ENCODE assay signal across 8 cellular contexts in the genomic region with DNA sequence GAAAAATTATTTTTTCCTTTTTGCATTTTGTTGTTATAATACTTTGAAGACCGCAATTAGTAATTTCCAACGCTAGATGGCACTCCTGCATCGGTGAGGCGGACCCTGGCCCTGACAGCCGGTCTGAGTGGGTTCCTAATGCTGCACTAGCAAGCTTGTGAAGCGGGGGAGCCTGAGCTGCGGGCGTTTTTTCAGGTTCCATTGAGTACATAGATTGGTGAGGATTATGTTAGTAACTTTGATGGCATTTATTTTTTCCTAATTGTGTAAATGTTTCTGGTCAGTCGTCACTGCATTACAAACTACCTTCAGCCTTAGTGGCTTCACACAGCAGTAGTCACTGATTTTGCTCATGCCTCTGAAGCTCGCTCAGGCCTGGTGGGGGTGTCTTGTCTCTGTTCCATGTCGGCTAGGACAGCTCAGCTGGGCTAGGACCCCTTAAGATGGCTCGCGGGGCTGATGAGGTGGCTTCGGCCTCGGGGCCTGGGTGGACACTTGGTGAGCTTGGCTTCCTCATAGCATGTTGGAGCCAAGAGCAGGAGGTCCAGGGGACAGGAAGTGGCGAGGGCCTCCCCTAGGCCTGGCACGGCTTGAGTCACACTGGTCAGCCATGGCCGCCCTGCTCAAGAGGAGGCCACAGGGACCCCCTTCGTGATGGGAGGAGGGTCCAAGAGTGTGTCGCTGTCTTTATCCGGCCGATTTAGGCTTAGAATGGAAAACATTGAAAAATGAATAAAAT. TPM values are rescaled to one million over a fixed set of nuclear protein-coding genes. Genes with fewer than 3 reads are reported as not detected.
DNase-seq lines count a peak whose midpoint lies in the region; ATAC-seq and TF ChIP-seq lines count a peak whose summit lies in the region.

No MANE protein-coding gene starts in this region.

- no peaks in the 10 kb centered on the region for H3K27me3 ChIP-seq in BJ (ENCODE audit: control insufficient read depth, insufficient read depth, low read length)

- no peak overlapping the region for H3K4me3 Mint-ChIP-seq in activated CD8-positive, alpha-beta T cell treated with anti-CD3 and anti-CD28 coated beads, Interleukin-2, amount 10 ng/mL, durations not matched to agents 7 days and 5 days
- no peak overlapping the region for H3K4me3 Mint-ChIP-seq in endothelial cell (ENCODE audit: unreplicated experiment)

- no peak overlapping the region for H3K27ac Mint-ChIP-seq in activated CD8-positive, alpha-beta T cell treated with anti-CD3 and anti-CD28 coated beads, Interleukin-2, amount 10 ng/mL, durations not matched to agents 7 days and 5 days
- no peak overlapping the region for H3K27ac Mint-ChIP-seq in endothelial cell (ENCODE audit: unreplicated experiment)

- H3K27me3 Mint-ChIP-seq in activated CD8-positive, alpha-beta T cell treated with anti-CD3 and anti-CD28 coated beads, Interleukin-2, amount 10 ng/mL, durations not matched to agents 7 days and 5 days (ENCODE audit: low read depth) = no peaks in the 10 kb centered on the region
- peaks cover 4% of the 10 kb centered on the region for H3K27me3 Mint-ChIP-seq in endothelial cell (ENCODE audit: unreplicated experiment)

- peaks cover 18% of the 10 kb centered on the region for H3K36me3 ChIP-seq in BJ (ENCODE audit: control insufficient read depth, insufficient read depth, low read length)

- H3K4me3 ChIP-seq in BJ (ENCODE audit: low read depth, low read length) = no peak overlapping the region

- CTCF ChIA-PET in BJ (lab: Yijun Ruan, JAX) = interaction anchor here (0.7 to 2.2 kb wide), 22 partner anchors 8 to 289 kb away, joined by 3 to 17 read pairs (median 4); a partner anchor contains a TSS
- CTCF ChIA-PET in activated CD8-positive, alpha-beta T cell treated with anti-CD3 and anti-CD28 coated beads, Interleukin-2, amount 10 ng/mL, durations not matched to agents 7 days and 5 days (lab: Charles Lee) = interaction anchor here (0.6 to 2.1 kb wide), 43 partner anchors 7 to 315 kb away, joined by 3 to 26 read pairs (median 4); a partner anchor contains a TSS

- H3K36me3 Mint-ChIP-seq in activated CD8-positive, alpha-beta T cell treated with anti-CD3 and anti-CD28 coated beads, Interleukin-2, amount 10 ng/mL, durations not matched to agents 7 days and 5 days (ENCODE audit: low read depth) = peaks cover 62% of the 10 kb centered on the region
- H3K36me3 Mint-ChIP-seq in endothelial cell (ENCODE audit: low read depth, unreplicated experiment) = peaks cover 9% of the 10 kb centered on the region

- H3K9me3 Mint-ChIP-seq in activated CD8-positive, alpha-beta T cell treated with anti-CD3 and anti-CD28 coated beads, Interleukin-2, amount 10 ng/mL, durations not matched to agents 7 days and 5 days (ENCODE audit: insufficient read depth) = no peaks in the 10 kb centered on the region
- H3K9me3 Mint-ChIP-seq in endothelial cell (ENCODE audit: unreplicated experiment) = no peaks in the 10 kb centered on the region

- ATAC-seq in GM18861 (IDR thresholded peaks at IDR 0.05; ENCODE audit: unreplicated experiment) = peak; percentile 69
- peak; percentile 70 for ATAC-seq in HG03066 (IDR thresholded peaks at IDR 0.05; ENCODE audit: low read depth, unreplicated experiment)
- peak; percentile 82 for ATAC-seq in activated CD8-positive, alpha-beta T cell treated with anti-CD3 and anti-CD28 coated beads, Interleukin-2, amount 10 ng/mL, durations not matched to agents 7 days and 5 days
- peak; percentile 68 for ATAC-seq in stimulated activated naive CD8-positive, alpha-beta T cell treated with anti-CD3 and anti-CD28 coated beads, Interleukin-15, Interleukin-2, amounts not matched to agents 100 U/mL and 50 U/mL, for 24 hours

- peaks cover 23% of the 10 kb centered on the region for H3K4me1 Mint-ChIP-seq in activated CD8-positive, alpha-beta T cell treated with anti-CD3 and anti-CD28 coated beads, Interleukin-2, amount 10 ng/mL, durations not matched to agents 7 days and 5 days (ENCODE audit: low read depth)
- H3K4me1 Mint-ChIP-seq in endothelial cell (ENCODE audit: unreplicated experiment) = peaks cover 9% of the 10 kb centered on the region

- POLR2A ChIA-PET in BJ (lab: Charles Lee) = no interaction called here
- POLR2A ChIA-PET in activated CD8-positive, alpha-beta T cell treated with anti-CD3 and anti-CD28 coated beads, Interleukin-2, amount 10 ng/mL, durations not matched to agents 7 days and 5 days (lab: Charles Lee) = interaction anchor here (1.2 kb wide), 1 partner anchor 274 kb away, joined by 4 read pairs; a partner anchor contains a TSS

- DNase-seq in BJ (ENCODE audit: low read depth) (peak; percentile 11), NCI-H345 (lab: John Stamatoyannopoulos, UW) (peak; percentile 48), endothelial cell (ENCODE audit: low spot score) (peak; percentile 56), midbrain (lab: John Stamatoyannopoulos, UW) (peak; percentile 77)
- peak; percentile 65 for DNase-seq in activated CD8-positive, alpha-beta T cell treated with anti-CD3 and anti-CD28 coated beads, Interleukin-2, amount 10 ng/mL, durations not matched to agents 7 days and 5 days
- peak; percentile 43 for DNase-seq in stimulated activated naive CD8-positive, alpha-beta T cell treated with anti-CD3 and anti-CD28 coated beads, Interleukin-15, Interleukin-2, amounts not matched to agents 100 U/mL and 50 U/mL, for 24 hours

- peak; percentile 78 for TF ChIP-seq CTCF in BJ (IDR thresholded peaks at IDR 0.05; ENCODE audit: insufficient read depth, low read depth, low read length)
- peak; percentile 79 for TF ChIP-seq CTCF in endothelial cell (IDR thresholded peaks at IDR 0.05; ENCODE audit: unreplicated experiment)

RNA-seq across cellular contexts. Expression of a gene that starts 25.0 kb away (rescaled TPM):
- polyA plus RNA-seq in BJ (2011; rRNA removed) = 21.7 and 35.1 TPM in 2 replicates
- polyA minus RNA-seq in BJ (2011; rRNA and poly(A)+ RNA removed) = 15.5 and 23.6 TPM in 2 replicates
- total RNA-seq in activated CD8-positive, alpha-beta T cell treated with anti-CD3 and anti-CD28 coated beads, Interleukin-2, amount 10 ng/mL, durations not matched to agents 7 days and 5 days = 10 to 100 TPM; 66.8 to 68.0 TPM
- total RNA-seq in endothelial cell (ENCODE audit: unreplicated experiment) = 43.8 TPM

Comparison
In these comparisons a context has a peak if more than half of its experiments do, and no peak if none do; other contexts are left out.
1. DNase-seq: peak in every context shown above with its lines; median percentile 77 in midbrain; 65 in activated CD8-positive, alpha-beta T cell treated with anti-CD3 and anti-CD28 coated beads, Interleukin-2, amount 10 ng/mL, durations not matched to agents 7 days and 5 days; 56 in endothelial cell; 48 in NCI-H345; 43 in stimulated activated naive CD8-positive, alpha-beta T cell treated with anti-CD3 and anti-CD28 coated beads, Interleukin-15, Interleukin-2, amounts not matched to agents 100 U/mL and 50 U/mL, for 24 hours; 11 in BJ.